In genomic region chr11:74416974-74417373, GRCh38 we compare ENCODE assay signal across 11 cellular contexts. TPM values are rescaled to one million over a fixed set of nuclear protein-coding genes. Genes with fewer than 3 reads are reported as not detected.
DNase-seq lines count a peak whose midpoint lies in the region; ATAC-seq, FAIRE-seq and TF ChIP-seq lines count a peak whose summit lies in the region.
"Not testable (repeated sequence)": the region's sequence is repeated elsewhere in the genome, so short reads cannot be mapped to it uniquely, and the experiment has no call there.
"Had no signal": no experiment of that assay in that cellular context is flagged by ENCODE, and none has a peak within 500 bp of the region (broad histone marks: within the 10 kb centered on the region; RNA-seq: fewer than 3 reads in every experiment).

No MANE protein-coding gene starts in this region.

- CTCF ChIA-PET in CD4-positive, alpha-beta T cell (lab: Charles Lee), result interaction anchor here (1.4 kb wide), 1 partner anchor 36 kb away, joined by 3 read pairs; no protein-coding TSS in a partner anchor
- CTCF ChIA-PET in activated CD8-positive, alpha-beta T cell treated with anti-CD3 and anti-CD28 coated beads, Interleukin-2, amount 10 ng/mL, durations not matched to agents 7 days and 5 days (lab: Charles Lee), result interaction anchor here (1.0 kb wide), 1 partner anchor 28 kb away, joined by 3 read pairs; no protein-coding TSS in a partner anchor

- H3K4me1 ChIP-seq in breast epithelium, result peaks cover 0 to 17% of the 10 kb centered on the region in 2 donors
- H3K4me1 ChIP-seq in pancreas, result peaks cover 18 to 25% (median 18%) of the 10 kb centered on the region in 3 donors
- H3K4me1 ChIP-seq in vagina, result peaks cover 39% of the 10 kb centered on the region

- H3K27ac Mint-ChIP-seq in CD4-positive, alpha-beta T cell, result peak overlapping the region; percentile 82
- H3K27ac Mint-ChIP-seq in activated CD8-positive, alpha-beta T cell treated with anti-CD3 and anti-CD28 coated beads, Interleukin-2, amount 10 ng/mL, durations not matched to agents 7 days and 5 days, result peak overlapping the region; percentile 18
- H3K27ac Mint-ChIP-seq in activated naive CD4-positive, alpha-beta T cell treated with anti-CD3 and anti-CD28 coated beads, Interleukin-2, amount 50 U/mL, for 72 hours, result peak overlapping the region; percentile 21 to 81

- not testable (repeated sequence) for H3K4me3 ChIP-seq in breast epithelium, pancreas, vagina

- not testable (repeated sequence) for FAIRE-seq in pancreas (lab: Jason Lieb, UNC)

- not testable (repeated sequence) for H3K4me3 Mint-ChIP-seq in CD4-positive, alpha-beta T cell; activated CD8-positive, alpha-beta T cell treated with anti-CD3 and anti-CD28 coated beads, Interleukin-2, amount 10 ng/mL, durations not matched to agents 7 days and 5 days

- H3K36me3 ChIP-seq in KOPT-K1 (ENCODE audit: insufficient read depth, low read length); breast epithelium; pancreas; vagina: not testable (repeated sequence)

- POLR2A ChIA-PET in CD4-positive, alpha-beta T cell (lab: Charles Lee); activated CD8-positive, alpha-beta T cell treated with anti-CD3 and anti-CD28 coated beads, Interleukin-2, amount 10 ng/mL, durations not matched to agents 7 days and 5 days (lab: Charles Lee): not testable (repeated sequence)

- H3K9me3 Mint-ChIP-seq in CD4-positive, alpha-beta T cell; activated CD8-positive, alpha-beta T cell treated with anti-CD3 and anti-CD28 coated beads, Interleukin-2, amount 10 ng/mL, durations not matched to agents 7 days and 5 days (ENCODE audit: insufficient read depth); activated naive CD4-positive, alpha-beta T cell treated with anti-CD3 and anti-CD28 coated beads, Interleukin-2, amount 50 U/mL, for 72 hours: not testable (repeated sequence)

- not testable (repeated sequence) for TF ChIP-seq POLR2A in breast epithelium (IDR thresholded peaks at IDR 0.05); vagina (IDR thresholded peaks at IDR 0.05)

- not testable (repeated sequence) for H3K27me3 ChIP-seq in CD4-positive, alpha-beta T cell (ENCODE audit: control insufficient read depth, insufficient read depth, low read length); breast epithelium; pancreas; vagina

- H3K27ac ChIP-seq in CD4-positive, alpha-beta T cell (ENCODE audit: low read depth, low read length), result not testable (repeated sequence)
- H3K27ac ChIP-seq in KOPT-K1 (ENCODE audit: low read depth, low read length, poor library complexity, severe bottlenecking), result peak overlapping the region; percentile 80
- peak overlapping the region; percentile 45 to 55 for H3K27ac ChIP-seq in breast epithelium
- H3K27ac ChIP-seq in pancreas, result peak overlapping the region in 1 of 4 donors; percentile 56
- peak overlapping the region; percentile 79 for H3K27ac ChIP-seq in vagina

- H3K9me3 ChIP-seq in CD4-positive, alpha-beta T cell (ENCODE audit: control insufficient read depth, low read length); KOPT-K1 (ENCODE audit: insufficient read depth, low read length, poor library complexity, severe bottlenecking); breast epithelium; pancreas; vagina: not testable (repeated sequence)

- intact Hi-C loops in CD4-positive, alpha-beta T cell (cut with DNase I, micrococcal nuclease), result loop anchor here in 1 of 2 experiments (1.0 kb wide), 1 partner anchor 20 kb away; no protein-coding TSS in a partner anchor
- intact Hi-C loops in breast epithelium (cut with DNase I; ENCODE audit: low total_unique reads); pancreas (cut with DNase I): not testable (repeated sequence)
- intact Hi-C loops in vagina (cut with DNase I), result loop anchor here (1.0 kb wide), 1 partner anchor 31 kb away; no protein-coding TSS in a partner anchor

- not testable (repeated sequence) for TF ChIP-seq CTCF in CD4-positive, alpha-beta T cell (IDR thresholded peaks at IDR 0.05); breast epithelium (IDR thresholded peaks at IDR 0.05); pancreas (IDR thresholded peaks at IDR 0.05); vagina (IDR thresholded peaks at IDR 0.05)

- H3K4me1 Mint-ChIP-seq in CD4-positive, alpha-beta T cell (ENCODE audit: low read depth), result peaks cover 23% of the 10 kb centered on the region
- not testable (repeated sequence) for H3K4me1 Mint-ChIP-seq in activated CD8-positive, alpha-beta T cell treated with anti-CD3 and anti-CD28 coated beads, Interleukin-2, amount 10 ng/mL, durations not matched to agents 7 days and 5 days (ENCODE audit: low read depth)

- not testable (repeated sequence) for H3K27me3 Mint-ChIP-seq in CD4-positive, alpha-beta T cell; activated CD8-positive, alpha-beta T cell treated with anti-CD3 and anti-CD28 coated beads, Interleukin-2, amount 10 ng/mL, durations not matched to agents 7 days and 5 days (ENCODE audit: low read depth)

- 33 to 44% methylated on average over 1 of the region's 1 CpG for WGBS in pancreas, 2 donors

- H3K36me3 Mint-ChIP-seq in CD4-positive, alpha-beta T cell (ENCODE audit: low read depth); activated CD8-positive, alpha-beta T cell treated with anti-CD3 and anti-CD28 coated beads, Interleukin-2, amount 10 ng/mL, durations not matched to agents 7 days and 5 days (ENCODE audit: low read depth); activated naive CD4-positive, alpha-beta T cell treated with anti-CD3 and anti-CD28 coated beads, Interleukin-2, amount 50 U/mL, for 72 hours: not testable (repeated sequence)

- ATAC-seq in CD4-positive, alpha-beta T cell (ENCODE audit: poor library complexity), result peak; percentile 7
- ATAC-seq in SK-N-SH treated with all-trans-retinoic acid at 6 μM for 48 hours (0 out of 3 replicates have a peak, but pooled peaks have one; percentile 30), pancreas (peak in 3 of 4 donors; percentile 3 to 20 (median 7))
- not testable (repeated sequence) for ATAC-seq in activated CD8-positive, alpha-beta T cell treated with anti-CD3 and anti-CD28 coated beads, Interleukin-2, amount 10 ng/mL, durations not matched to agents 7 days and 5 days; activated naive CD4-positive, alpha-beta T cell treated with anti-CD3 and anti-CD28 coated beads, Interleukin-2, amount 50 U/mL, for 72 hours

- DNase-seq in CD4-positive, alpha-beta T cell; activated CD8-positive, alpha-beta T cell treated with anti-CD3 and anti-CD28 coated beads, Interleukin-2, amount 10 ng/mL, durations not matched to agents 7 days and 5 days; activated naive CD4-positive, alpha-beta T cell treated with anti-CD3 and anti-CD28 coated beads, Interleukin-2, amount 50 U/mL, for 72 hours (ENCODE audit: low spot score in 2 of 2); breast epithelium (ENCODE audit: low spot score in 2 of 2); pancreas; vagina (ENCODE audit: extremely low spot score in 2 of 2): not testable (repeated sequence)

RNA-seq across cellular contexts. Expression of gene PGM2L1, which starts 18.7 kb away (rescaled TPM):
- total RNA-seq in CD4-positive, alpha-beta T cell, result 10 to 100 TPM; 10.2 to 11.8 TPM
- 1 to 10 TPM; 6.1 to 6.5 TPM for total RNA-seq in activated CD8-positive, alpha-beta T cell treated with anti-CD3 and anti-CD28 coated beads, Interleukin-2, amount 10 ng/mL, durations not matched to agents 7 days and 5 days
- total RNA-seq in activated naive CD4-positive, alpha-beta T cell treated with anti-CD3 and anti-CD28 coated beads, Interleukin-2, amount 50 U/mL, for 72 hours, result 10 to 100 TPM; 10.8 to 20.8 TPM
- 10 to 100 TPM in 1 of 3 donors, 1 to 10 TPM in 2; 2.1 to 13.5 (median 6.6) TPM for total RNA-seq in breast epithelium
- total RNA-seq in pancreas, result 1 to 10 TPM; 2.2 to 9.5 (median 4.2) TPM
- polyA plus RNA-seq in pancreas, result 1 to 10 TPM in 1 of 2 donors, under 1 TPM in 1; 0.96 to 1.9 TPM
- 10.6 TPM for total RNA-seq in vagina

RNA-seq across cellular contexts. Expression of gene KCNE3, which starts 50.4 kb away (rescaled TPM):
- under 1 TPM; 0.08 to 0.22 TPM for total RNA-seq in CD4-positive, alpha-beta T cell
- total RNA-seq in activated CD8-positive, alpha-beta T cell treated with anti-CD3 and anti-CD28 coated beads, Interleukin-2, amount 10 ng/mL, durations not matched to agents 7 days and 5 days, result not detected
- total RNA-seq in activated naive CD4-positive, alpha-beta T cell treated with anti-CD3 and anti-CD28 coated beads, Interleukin-2, amount 50 U/mL, for 72 hours, result not detected
- total RNA-seq in breast epithelium (10 to 100 TPM in 1 of 3 donors, 1 to 10 TPM in 2; 3.6 to 15.8 (median 4.7) TPM), pancreas (10 to 100 TPM in 1 of 6 donors, 1 to 10 TPM in 5; 4.2 to 10.9 (median 6.1) TPM), vagina (5.2 TPM)
- polyA plus RNA-seq in pancreas, result 1 to 10 TPM; 4.1 to 4.4 TPM
- total RNA-seq: A172; CD8-positive, alpha-beta T cell; G401 had no signal

Comparison
In these comparisons a context has a peak if more than half of its experiments do, and no peak if none do; other contexts are left out.
1. H3K27ac Mint-ChIP-seq: peak in every context shown above with its lines; median percentile 82 in CD4-positive, alpha-beta T cell; 51 in activated naive CD4-positive, alpha-beta T cell treated with anti-CD3 and anti-CD28 coated beads, Interleukin-2, amount 50 U/mL, for 72 hours; 18 in activated CD8-positive, alpha-beta T cell treated with anti-CD3 and anti-CD28 coated beads, Interleukin-2, amount 10 ng/mL, durations not matched to agents 7 days and 5 days.